8 cellular contexts compared by ENCODE assay signal in genomic region chr17:79837888-79838540, GRCh38. TPM values are rescaled to one million over a fixed set of nuclear protein-coding genes. Genes with fewer than 3 reads are reported as not detected.
A peak's percentile ranks its signal among the peaks of the same experiment; 100 is the strongest.
DNase-seq lines count a peak whose midpoint lies in the region; ATAC-seq and TF ChIP-seq lines count a peak whose summit lies in the region.

No MANE protein-coding gene starts in this region.

- TF ChIP-seq CTCF in endothelial cell (IDR thresholded peaks at IDR 0.05; ENCODE audit: unreplicated experiment) (no peak), neutrophil (IDR thresholded peaks at IDR 0.05) (no peak)

- H3K4me3 ChIP-seq in H7 (ENCODE audit: insufficient read depth, low read depth, low read length) (peak overlapping the region; percentile 50), neutrophil (ENCODE audit: low read depth in 1 of 2, low read length in 1 of 2) (peak overlapping the region; percentile 87 to 99)

- H3K9me3 Mint-ChIP-seq in T-helper 1 cell treated with Interleukin-12 subunit alpha and Interleukin-12 subunit beta and Interleukin-4 antibody, amounts not matched to agents 30 μg/mL and 1 μg/mL, for 36 hours: no peaks in the 10 kb centered on the region
- H3K9me3 Mint-ChIP-seq in endothelial cell (ENCODE audit: unreplicated experiment): no peaks in the 10 kb centered on the region

- DNase-seq in H7 (peak; percentile 56), endothelial cell (ENCODE audit: low spot score) (no peak), NCI-H524 (lab: John Stamatoyannopoulos, UW) (no peak), NOMO-1 treated with DMSO at 0.1 percent for 48 hours (lab: John Stamatoyannopoulos, UW; ENCODE audit: unreplicated experiment) (no peak), iPS-NIHi7 (ENCODE audit: extremely low spot score) (no peak)

- H3K27me3 ChIP-seq in H7 (ENCODE audit: control insufficient read depth, insufficient read depth, low read length) (peaks cover 85% of the 10 kb centered on the region), neutrophil (peaks cover 35% of the 10 kb centered on the region)

- peaks cover 62 to 66% of the 10 kb centered on the region in 2 experiments for H3K4me1 ChIP-seq in neutrophil (ENCODE audit: control insufficient read depth in 1 of 2, insufficient read depth in 1 of 2, low read depth in 1 of 2, low read length in 1 of 2)

- no peaks in the 10 kb centered on the region for H3K9me3 ChIP-seq in neutrophil

- peaks cover 10% of the 10 kb centered on the region for H3K36me3 Mint-ChIP-seq in T-helper 1 cell treated with Interleukin-12 subunit alpha and Interleukin-12 subunit beta and Interleukin-4 antibody, amounts not matched to agents 30 μg/mL and 1 μg/mL, for 36 hours (ENCODE audit: low read depth)
- peaks cover 4% of the 10 kb centered on the region for H3K36me3 Mint-ChIP-seq in endothelial cell (ENCODE audit: low read depth, unreplicated experiment)

- peak overlapping the region; percentile 95 for H3K27ac ChIP-seq in neutrophil

- H3K36me3 ChIP-seq in H7 (replicated peaks; ENCODE audit: control insufficient read depth, insufficient read depth, low read length): no peaks in the 10 kb centered on the region
- peaks cover 38% of the 10 kb centered on the region for H3K36me3 ChIP-seq in neutrophil

- peaks cover 25% of the 10 kb centered on the region for H3K27me3 Mint-ChIP-seq in T-helper 1 cell treated with Interleukin-12 subunit alpha and Interleukin-12 subunit beta and Interleukin-4 antibody, amounts not matched to agents 30 μg/mL and 1 μg/mL, for 36 hours (ENCODE audit: low read depth)
- peaks cover 44% of the 10 kb centered on the region for H3K27me3 Mint-ChIP-seq in endothelial cell (ENCODE audit: unreplicated experiment)

- peaks cover 24% of the 10 kb centered on the region for H3K4me1 Mint-ChIP-seq in T-helper 1 cell treated with Interleukin-12 subunit alpha and Interleukin-12 subunit beta and Interleukin-4 antibody, amounts not matched to agents 30 μg/mL and 1 μg/mL, for 36 hours (ENCODE audit: low read depth)
- peaks cover 8% of the 10 kb centered on the region for H3K4me1 Mint-ChIP-seq in endothelial cell (ENCODE audit: unreplicated experiment)

- H3K4me3 Mint-ChIP-seq in T-helper 1 cell treated with Interleukin-12 subunit alpha and Interleukin-12 subunit beta and Interleukin-4 antibody, amounts not matched to agents 30 μg/mL and 1 μg/mL, for 36 hours: peak overlapping the region; percentile 92
- peak overlapping the region; percentile 93 for H3K4me3 Mint-ChIP-seq in endothelial cell (ENCODE audit: unreplicated experiment)

- no peak for ATAC-seq in GM19351 (IDR thresholded peaks at IDR 0.05; ENCODE audit: unreplicated experiment)

- H3K27ac Mint-ChIP-seq in T-helper 1 cell treated with Interleukin-12 subunit alpha and Interleukin-12 subunit beta and Interleukin-4 antibody, amounts not matched to agents 30 μg/mL and 1 μg/mL, for 36 hours: peak overlapping the region; percentile 95
- no peak overlapping the region for H3K27ac Mint-ChIP-seq in endothelial cell (ENCODE audit: unreplicated experiment)

RNA-seq across cellular contexts. Expression of gene CBX4, which starts 1.2 kb away (rescaled TPM):
- 6.4 and 6.6 TPM in 2 replicates for total RNA-seq in H7 (2014; rRNA removed; shearing (Covaris generic))
- 6.8 TPM for total RNA-seq in endothelial cell (ENCODE audit: unreplicated experiment)

RNA-seq across cellular contexts. Expression of gene CBX8, which starts 41.1 kb away (rescaled TPM):
- total RNA-seq in H7 (2014; rRNA removed; shearing (Covaris generic)): 1.4 and 1.9 TPM in 2 replicates
- total RNA-seq in endothelial cell (ENCODE audit: unreplicated experiment): 3.3 TPM
